In genomic region chr11:46339816-46340215, GRCh38 we compare ENCODE assay signal across 13 cellular contexts. TPM values are rescaled to one million over a fixed set of nuclear protein-coding genes. Genes with fewer than 3 reads are reported as not detected.
DNase-seq lines count a peak whose midpoint lies in the region; ATAC-seq, FAIRE-seq and TF ChIP-seq lines count a peak whose summit lies in the region.
"Had no signal": no experiment of that assay in that cellular context is flagged by ENCODE, and none has a peak within 500 bp of the region (broad histone marks: within the 10 kb centered on the region; RNA-seq: fewer than 3 reads in every experiment).

No MANE protein-coding gene starts in this region.

- H3K27ac ChIP-seq in H1 (ENCODE audit: low read depth, low read length), result peak overlapping the region; percentile 77
- peak overlapping the region; percentile 61 for H3K27ac ChIP-seq in mesendoderm (ENCODE audit: low read depth, low read length)

- 78% methylated on average over 2 of the region's 2 CpGs; no CpG with 5 or more reads in 1 of the 2 experiments for WGBS in H1 (ENCODE audit: extremely low coverage in 1 of 2, insufficient coverage in 1 of 2, insufficient read length in 1 of 2, insufficient replicate concordance in 2 of 2, low coverage in 1 of 2, low lambda C conversion rate in 2 of 2, missing lambda C conversion rate in 1 of 2), 2 experiments
- WGBS in mesendoderm (ENCODE audit: extremely low coverage, insufficient coverage, low lambda C conversion rate), result no CpG with 5 or more reads among the region's 2 CpGs

- H3K9me3 ChIP-seq in H1 (ENCODE audit: insufficient read depth in 2 of 2, low read depth in 1 of 2, low read length in 1 of 2), result no peaks in the 10 kb centered on the region

- no peak for TF ChIP-seq RAD21 in H1 (IDR thresholded peaks at IDR 0.05 in 1 of 2, conservative IDR thresholded peaks at IDR 0.05 in 1 of 2; ENCODE audit: low read depth in 2 of 2, low read length in 2 of 2)

- H2BK12ac ChIP-seq in H1 (ENCODE audit: low read depth, low read length), result peak overlapping the region; percentile 99

- peak; percentile 54 for DNase-seq in AG08396 (ENCODE audit: low spot score)
- peak; percentile 61 for DNase-seq in MV-4-11 (lab: John Stamatoyannopoulos, UW)
- no peak for DNase-seq in H1 (ENCODE audit: low read depth in 1 of 2, low spot score in 2 of 2)
- peak; percentile 55 for DNase-seq in mesendoderm
- no peak for DNase-seq in HCEC 1CT
- no peak for DNase-seq in urothelium cell line (ENCODE audit: low spot score)
- DNase-seq: NCI-H1694 treated with DMSO at 0.1 percent for 48 hours; RPMI8226; stimulated activated CD4-positive, alpha-beta T cell treated with anti-CD3 and anti-CD28 coated beads, Interleukin-4, amount 100 ng/mL, for 24 hours had no signal

- CTCF ChIA-PET in H1 (lab: Charles Lee; ENCODE audit: partially characterized antibody), result interaction anchor here (0.7 to 44.5 kb wide), 15 partner anchors 2 to 100 kb away, joined by 3 to 1004 read pairs (median 6); partner anchors contain the start of genes DGKZ and MDK

- no peak overlapping the region for H3K14ac ChIP-seq in H1 (ENCODE audit: insufficient read length)

- no peak for TF ChIP-seq CTCF in H1 (IDR thresholded peaks at IDR 0.05; ENCODE audit: control extremely low read depth in 1 of 3, insufficient read depth in 1 of 3, low read depth in 1 of 3, low read length in 3 of 3)

- ATAC-seq in HG03196 (IDR thresholded peaks at IDR 0.05; ENCODE audit: unreplicated experiment) (no peak), GM18505 (IDR thresholded peaks at IDR 0.05; ENCODE audit: unreplicated experiment) (no peak)
- ATAC-seq: natural killer cell treated with Interleukin-12 subunit alpha and Interleukin-12 subunit beta and Interleukin-15 and Interleukin-18, amount 100 ng/mL, for 72 hours had no signal

- H2BK120ac ChIP-seq in H1 (replicated peaks; ENCODE audit: low read depth, low read length), result peak overlapping the region; percentile 56
- no peak overlapping the region for H2BK120ac ChIP-seq in mesendoderm (ENCODE audit: low read depth, low read length)

- H3K4ac ChIP-seq in H1 (replicated peaks; ENCODE audit: insufficient read length, low read depth, low read length), result peak overlapping the region; percentile 15
- peak overlapping the region; percentile 22 for H3K4ac ChIP-seq in mesendoderm (ENCODE audit: low read depth, low read length)

- TF ChIP-seq POLR2A in H1 (IDR thresholded peaks at IDR 0.05; ENCODE audit: control extremely low read depth in 1 of 2, low read depth in 2 of 2, low read length in 2 of 2) (no peak), GM18505 (IDR thresholded peaks at IDR 0.05; ENCODE audit: borderline replicate concordance, extremely low read depth, insufficient read depth, insufficient read length) (no peak)

- no peak overlapping the region for H2BK15ac ChIP-seq in H1 (ENCODE audit: low read length)
- no peak overlapping the region for H2BK15ac ChIP-seq in mesendoderm (replicated peaks; ENCODE audit: low read depth)

- no peak for FAIRE-seq in H1 (lab: Jason Lieb, UNC)
- no peak for FAIRE-seq in urothelium cell line (lab: Jason Lieb, UNC)
- FAIRE-seq: colon had no signal

- H3K18ac ChIP-seq in H1 (ENCODE audit: extremely low read depth, low read length) (peak overlapping the region; percentile 94), mesendoderm (ENCODE audit: low read length) (peak overlapping the region; percentile 11)

- no peaks in the 10 kb centered on the region for H4K20me1 ChIP-seq in H1 (replicated peaks in 1 of 2; ENCODE audit: control insufficient read depth in 1 of 2, insufficient read depth in 2 of 2, low read length in 2 of 2)

- 0 out of 7 replicates have a peak, but pooled peaks cover 0 to 1% (median 0%) of the 10 kb centered on the region in 4 experiments for H3K27me3 ChIP-seq in H1 (replicated peaks in 1 of 4; ENCODE audit: control insufficient read depth in 3 of 4, extremely low read depth in 1 of 4, insufficient read depth in 3 of 4, low read length in 3 of 4)
- H3K27me3 ChIP-seq in mesendoderm (ENCODE audit: insufficient read depth, low read length, poor library complexity), result no peaks in the 10 kb centered on the region

- H2AFZ ChIP-seq in H1 (ENCODE audit: low read length), result no peak overlapping the region

- peak overlapping the region; percentile 88 for H2AK5ac ChIP-seq in H1 (ENCODE audit: low read depth, low read length)
- H2AK5ac ChIP-seq in mesendoderm (ENCODE audit: low read length), result peak overlapping the region; percentile 15

- H3K9ac ChIP-seq in H1 (replicated peaks in 1 of 4; ENCODE audit: extremely low read depth in 1 of 4, low read depth in 3 of 4, low read length in 3 of 4), result peak overlapping the region in 2 of 4 experiments; percentile 3 to 25; a peak in 1 of 7 replicates
- peak overlapping the region; percentile 26 for H3K9ac ChIP-seq in mesendoderm (ENCODE audit: low read length)

- H2BK5ac ChIP-seq in H1 (ENCODE audit: low read depth, low read length) (peak overlapping the region; percentile 90), mesendoderm (ENCODE audit: low read length) (no peak overlapping the region)

- H3K23ac ChIP-seq in H1 (ENCODE audit: insufficient read length) (no peak overlapping the region), mesendoderm (ENCODE audit: low read length) (no peak overlapping the region)

- peak overlapping the region in 3 of 4 experiments; percentile 10 to 46 (median 29); a peak in 5 of 8 replicates for H3K4me3 ChIP-seq in H1 (ENCODE audit: extremely low read depth in 1 of 4, insufficient read depth in 2 of 4, low read depth in 3 of 4, low read length in 4 of 4)
- H3K4me3 ChIP-seq in mesendoderm (ENCODE audit: low read length), result no peak overlapping the region

- H3K79me2 ChIP-seq in H1 (ENCODE audit: control insufficient read depth in 1 of 2, insufficient read depth in 2 of 2, low read length in 2 of 2), result no peaks in the 10 kb centered on the region
- no peaks in the 10 kb centered on the region for H3K79me2 ChIP-seq in mesendoderm (ENCODE audit: control insufficient read depth, insufficient read depth, low read length)

- H3K4me2 ChIP-seq in H1 (ENCODE audit: insufficient read depth in 1 of 2, low read depth in 2 of 2, low read length in 2 of 2) (peak overlapping the region; percentile 55 to 68; a peak in 3 of 4 replicates), mesendoderm (ENCODE audit: low read length) (no peak overlapping the region)

- H2BK20ac ChIP-seq in H1 (ENCODE audit: low read length), result peak overlapping the region; percentile 83

- no peaks in the 10 kb centered on the region; the same call in 1 of the 2 replicates for H3K23me2 ChIP-seq in H1 (ENCODE audit: low read depth, low read length)

- H4K5ac ChIP-seq in H1 (ENCODE audit: insufficient read length, low read depth, low read length) (peak overlapping the region; percentile 74), mesendoderm (ENCODE audit: low read length) (no peak overlapping the region)

- H4K8ac ChIP-seq in H1 (ENCODE audit: extremely low read depth, insufficient read depth, low read length), result no peak overlapping the region
- H4K8ac ChIP-seq in mesendoderm (ENCODE audit: low read depth, low read length), result no peak overlapping the region

- POLR2A ChIA-PET in H1 (lab: Charles Lee; ENCODE audit: partially characterized antibody), result interaction anchor here (0.9 to 3.4 kb wide), 10 partner anchors 9 to 101 kb away, joined by 3 to 21 read pairs (median 7); partner anchors contain the start of gene DGKZ

- H3K56ac ChIP-seq in H1 (replicated peaks; ENCODE audit: insufficient read length, low read depth, low read length) (peak overlapping the region; percentile 0), mesendoderm (ENCODE audit: low read length) (peak overlapping the region; percentile 68)

- H3K4me1 ChIP-seq in H1 (replicated peaks in 1 of 4; ENCODE audit: control insufficient read depth in 3 of 4, insufficient read depth in 4 of 4, low read length in 3 of 4) (peaks cover 36 to 61% (median 54%) of the 10 kb centered on the region in 4 experiments), mesendoderm (ENCODE audit: control insufficient read depth, low read depth, low read length) (peaks cover 27% of the 10 kb centered on the region)

- 0 out of 2 replicates have a peak, but pooled peaks cover 3% of the 10 kb centered on the region for H3K79me1 ChIP-seq in H1 (ENCODE audit: low read depth, low read length)
- H3K79me1 ChIP-seq in mesendoderm (ENCODE audit: low read length), result no peaks in the 10 kb centered on the region

- H4K91ac ChIP-seq in H1 (replicated peaks; ENCODE audit: insufficient read length, low read length), result peak overlapping the region; percentile 8

- TF ChIP-seq EP300 in H1 (IDR thresholded peaks at IDR 0.05; ENCODE audit: borderline replicate concordance in 1 of 2, low read depth in 2 of 2, low read length in 2 of 2), result no peak

- H3K36me3 ChIP-seq in H1 (ENCODE audit: control insufficient read depth in 2 of 4, insufficient read depth in 4 of 4, low read length in 3 of 4) (no peaks in the 10 kb centered on the region), mesendoderm (ENCODE audit: control insufficient read depth, insufficient read depth, low read length) (no peaks in the 10 kb centered on the region)

RNA-seq across cellular contexts. Expression of gene DGKZ, which starts 7.4 kb away (rescaled TPM):
- 84.4 and 88.5 TPM in 2 replicates for total RNA-seq in H1 (2021; fragmentation: NEBNext Ultra II Directional; extraction: Animal tissue kit (Norgen Biotek cat#: 25700))
- polyA plus RNA-seq in H1 (2011; rRNA removed), result 184 and 262 TPM in 2 replicates
- polyA plus RNA-seq in H1 (2011; cell fraction: cytosol; rRNA removed), result 118 TPM
- 335 TPM for polyA plus RNA-seq in H1 (2011; cell fraction: nucleus; rRNA removed)
- polyA plus RNA-seq in H1 (2012, experiment 1 of 2), result 56.9 to 93.0 TPM (median 85.7 TPM) in 4 replicates
- 72.1 TPM for polyA plus RNA-seq in H1 (2012, experiment 2 of 2)
- 92.3 TPM for polyA plus RNA-seq in H1 (2013, experiment 1 of 2)
- 81.6 TPM for polyA plus RNA-seq in H1 (2013, experiment 2 of 2)
- polyA minus RNA-seq in H1 (2011; rRNA and poly(A)+ RNA removed), result 58.7 and 67.4 TPM in 2 replicates
- 72.8 TPM for polyA minus RNA-seq in H1 (2011; cell fraction: cytosol; rRNA and poly(A)+ RNA removed)
- polyA minus RNA-seq in H1 (2011; cell fraction: nucleus; rRNA and poly(A)+ RNA removed), result 103 TPM
- polyA plus RNA-seq in mesendoderm (2013, experiment 1 of 2), result 67.4 TPM
- polyA plus RNA-seq in mesendoderm (2013, experiment 2 of 2), result 62.6 TPM

RNA-seq across cellular contexts. Expression of gene MDK, which starts 41.7 kb away (rescaled TPM):
- total RNA-seq in H1 (2021; fragmentation: NEBNext Ultra II Directional; extraction: Animal tissue kit (Norgen Biotek cat#: 25700)), result 309 and 338 TPM in 2 replicates
- 606 and 948 TPM in 2 replicates for polyA plus RNA-seq in H1 (2011; rRNA removed)
- polyA plus RNA-seq in H1 (2011; cell fraction: cytosol; rRNA removed), result 870 TPM
- 559 TPM for polyA plus RNA-seq in H1 (2011; cell fraction: nucleus; rRNA removed)
- polyA plus RNA-seq in H1 (2012, experiment 1 of 2), result 605 to 743 TPM (median 671 TPM) in 4 replicates
- polyA plus RNA-seq in H1 (2012, experiment 2 of 2), result 841 TPM
- polyA plus RNA-seq in H1 (2013, experiment 1 of 2), result 949 TPM
- 1,178 TPM for polyA plus RNA-seq in H1 (2013, experiment 2 of 2)
- polyA minus RNA-seq in H1 (2011; rRNA and poly(A)+ RNA removed), result 84.3 and 125 TPM in 2 replicates
- polyA minus RNA-seq in H1 (2011; cell fraction: cytosol; rRNA and poly(A)+ RNA removed), result 189 TPM
- polyA minus RNA-seq in H1 (2011; cell fraction: nucleus; rRNA and poly(A)+ RNA removed), result 88.1 TPM
- polyA plus RNA-seq in mesendoderm (2013, experiment 1 of 2), result 371 TPM
- polyA plus RNA-seq in mesendoderm (2013, experiment 2 of 2), result 374 TPM

RNA-seq across cellular contexts. Expression of gene CHRM4, which starts 51.8 kb away (rescaled TPM):
- 0.63 and 1.1 TPM in 2 replicates for total RNA-seq in H1 (2021; fragmentation: NEBNext Ultra II Directional; extraction: Animal tissue kit (Norgen Biotek cat#: 25700))
- polyA plus RNA-seq in H1 (2011; rRNA removed), result 1.3 and 2.2 TPM in 2 replicates
- polyA plus RNA-seq in H1 (2011; cell fraction: cytosol; rRNA removed), result 0.98 TPM
- 1.1 TPM for polyA plus RNA-seq in H1 (2011; cell fraction: nucleus; rRNA removed)
- 0.30 to 1.0 TPM (median 0.96 TPM) in 4 replicates for polyA plus RNA-seq in H1 (2012, experiment 1 of 2)
- 0.66 TPM for polyA plus RNA-seq in H1 (2012, experiment 2 of 2)
- polyA plus RNA-seq in H1 (2013, experiment 1 of 2), result 0.73 TPM
- polyA plus RNA-seq in H1 (2013, experiment 2 of 2), result 0.68 TPM
- 1.6 and 1.9 TPM in 2 replicates for polyA minus RNA-seq in H1 (2011; rRNA and poly(A)+ RNA removed)
- not detected for polyA minus RNA-seq in H1 (2011; cell fraction: cytosol; rRNA and poly(A)+ RNA removed)
- polyA minus RNA-seq in H1 (2011; cell fraction: nucleus; rRNA and poly(A)+ RNA removed), result 1.1 TPM
- polyA plus RNA-seq in mesendoderm (2013, experiment 1 of 2), result 0.14 TPM
- 0.15 TPM for polyA plus RNA-seq in mesendoderm (2013, experiment 2 of 2)

Comparison
In these comparisons a context has a peak if more than half of its experiments do, and no peak if none do; other contexts are left out.
1. DNase-seq: peak in AG08396 (single experiment), MV-4-11 (single experiment) and mesendoderm (single experiment); none in H1 (0 of 2), HCEC 1CT (single experiment) and urothelium cell line (single experiment).